Comparison of ENCODE assay signal across 23 cellular contexts in the genomic region with DNA sequence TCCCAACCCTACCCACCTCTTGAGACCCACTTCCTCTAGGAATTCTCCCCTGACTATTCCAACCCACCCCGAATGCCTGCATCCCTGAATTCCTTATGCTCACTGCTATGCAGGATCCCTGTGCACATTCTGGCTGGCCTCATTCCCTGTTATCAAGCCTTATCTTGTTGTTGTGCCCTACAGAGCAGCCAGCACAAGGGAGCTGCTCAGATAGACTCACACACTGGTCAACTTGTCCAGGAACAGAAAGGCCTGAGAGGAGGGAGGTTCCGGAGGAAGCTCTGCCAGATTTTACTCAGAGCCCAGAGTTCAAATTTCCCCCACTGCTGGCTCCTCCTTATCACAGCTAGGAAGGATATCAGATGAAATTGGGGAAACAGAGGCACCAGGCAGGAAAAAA. TPM values are rescaled to one million over a fixed set of nuclear protein-coding genes. Genes with fewer than 3 reads are reported as not detected.
"Had no signal": no experiment of that assay in that cellular context is flagged by ENCODE, and none has a peak within 500 bp of the region (broad histone marks: within the 10 kb centered on the region; RNA-seq: fewer than 3 reads in every experiment).

No MANE protein-coding gene starts in this region.

- H3K36me3 ChIP-seq: left lung, tibial artery, uterus had no signal

- H3K4me1 Mint-ChIP-seq: activated CD4-positive, alpha-beta T cell treated with anti-CD3 and anti-CD28 coated beads, Interleukin-2, amount 10 ng/mL, durations not matched to agents 7 days and 5 days; activated T-helper 17 cell treated with anti-CD3 and anti-CD28 coated beads, Interleukin-2, amount 50 U/mL, for 72 hours; brain; endodermal cell; nephron; stimulated activated naive CD8-positive, alpha-beta T cell treated with anti-CD3 and anti-CD28 coated beads, Interleukin-15, amount 100 ng/mL, for 72 hours had no signal

- FAIRE-seq: islet of Langerhans had no signal

- H3K27ac ChIP-seq: left lung, tibial artery, uterus had no signal

- ATAC-seq: activated T-helper 17 cell treated with anti-CD3 and anti-CD28 coated beads, Interleukin-2, amount 50 U/mL, for 72 hours; stimulated activated naive CD8-positive, alpha-beta T cell treated with anti-CD3 and anti-CD28 coated beads, Interleukin-15, amount 100 ng/mL, for 72 hours; T-helper 17 cell had no signal

- H3K27me3 Mint-ChIP-seq: brain had no signal

- H3K9me3 ChIP-seq: left lung, tibial artery, uterus had no signal

- H3K4me3 ChIP-seq: left lung, tibial artery, uterus had no signal

- DNase-seq: activated CD4-positive, alpha-beta T cell treated with anti-CD3 and anti-CD28 coated beads, Interleukin-2, amount 10 ng/mL, durations not matched to agents 7 days and 5 days; activated CD4-positive, CD25-positive, alpha-beta regulatory T cell; activated naive CD4-positive, alpha-beta T cell treated with anti-CD3 and anti-CD28 coated beads, Interleukin-2, amount 50 U/mL, for 16 hours; activated T-cell treated with anti-CD3 and anti-CD28 coated beads for 4 hours; amniotic stem cell; cerebellar nuclear complex; dermis blood vessel endothelial cell; endodermal cell; glutamatergic neuron; left lung; mesenchymal stem cell; stimulated activated CD4-positive, alpha-beta T cell treated with anti-CD3 and anti-CD28 coated beads, Interleukin-4, amount 100 ng/mL, for 1 hour; stimulated activated naive CD8-positive, alpha-beta T cell treated with anti-CD3 and anti-CD28 coated beads, Interleukin-15, amount 100 ng/mL, for 72 hours; T-helper 17 cell; tibial artery; uterus had no signal

- H3K27me3 ChIP-seq: left lung, uterus had no signal

- H3K4me1 ChIP-seq: tibial artery, uterus had no signal

- H3K9me3 Mint-ChIP-seq: activated CD4-positive, alpha-beta T cell treated with anti-CD3 and anti-CD28 coated beads, Interleukin-2, amount 10 ng/mL, durations not matched to agents 7 days and 5 days; activated T-helper 17 cell treated with anti-CD3 and anti-CD28 coated beads, Interleukin-2, amount 50 U/mL, for 72 hours; brain; endodermal cell; nephron; stimulated activated naive CD8-positive, alpha-beta T cell treated with anti-CD3 and anti-CD28 coated beads, Interleukin-15, amount 100 ng/mL, for 72 hours had no signal

- H3K27ac Mint-ChIP-seq: activated CD4-positive, alpha-beta T cell treated with anti-CD3 and anti-CD28 coated beads, Interleukin-2, amount 10 ng/mL, durations not matched to agents 7 days and 5 days; activated T-helper 17 cell treated with anti-CD3 and anti-CD28 coated beads, Interleukin-2, amount 50 U/mL, for 72 hours; brain; endodermal cell; nephron; stimulated activated naive CD8-positive, alpha-beta T cell treated with anti-CD3 and anti-CD28 coated beads, Interleukin-15, amount 100 ng/mL, for 72 hours; T-helper 17 cell had no signal

- H3K4me3 Mint-ChIP-seq: activated CD4-positive, alpha-beta T cell treated with anti-CD3 and anti-CD28 coated beads, Interleukin-2, amount 10 ng/mL, durations not matched to agents 7 days and 5 days; activated T-helper 17 cell treated with anti-CD3 and anti-CD28 coated beads, Interleukin-2, amount 50 U/mL, for 72 hours; brain; endodermal cell; nephron; stimulated activated naive CD8-positive, alpha-beta T cell treated with anti-CD3 and anti-CD28 coated beads, Interleukin-15, amount 100 ng/mL, for 72 hours; T-helper 17 cell had no signal

- H3K36me3 Mint-ChIP-seq: brain had no signal

RNA-seq across cellular contexts. Expression of a gene that starts 41.6 kb away (rescaled TPM):
- total RNA-seq: activated CD4-positive, alpha-beta T cell treated with anti-CD3 and anti-CD28 coated beads, Interleukin-2, amount 10 ng/mL, durations not matched to agents 7 days and 5 days; activated CD8-positive, alpha-beta memory T cell treated with anti-CD3 and anti-CD28 coated beads for 36 hours; activated T-helper 17 cell treated with anti-CD3 and anti-CD28 coated beads, Interleukin-2, amount 50 U/mL, for 72 hours; dermis blood vessel endothelial cell; endodermal cell; left lung; omental fat pad; T-helper 17 cell; uterus had no signal
- polyA plus RNA-seq: esophagus had no signal
